ENCODE assay signal across 1 cellular context in genomic region chr20:61414455-61414991, GRCh38.
TF ChIP-seq lines count a peak whose summit lies in the region.

No MANE protein-coding gene starts in this region.

TF ChIP-seq in GM23338, 12 proteins besides CTCF, POLR2A, EP300 and RAD21 (continued from another document):
- no peak for TF ChIP-seq ZNF462 (CRISPR knock-in tag; IDR thresholded peaks at IDR 0.05)
- TF ChIP-seq ZNF114 (CRISPR knock-in tag; IDR thresholded peaks at IDR 0.05): no peak
- no peak for TF ChIP-seq ZNF331 (CRISPR knock-in tag; IDR thresholded peaks at IDR 0.05; ENCODE audit: low read depth)
- TF ChIP-seq STAT1 (IDR thresholded peaks at IDR 0.05; ENCODE audit: unreplicated experiment): no peak
- TF ChIP-seq JUNB (IDR thresholded peaks at IDR 0.05; ENCODE audit: unreplicated experiment): no peak
- no peak for TF ChIP-seq CREB1 (CRISPR knock-in tag; IDR thresholded peaks at IDR 0.05; ENCODE audit: low read depth)
- TF ChIP-seq POLR2AphosphoS5 (IDR thresholded peaks at IDR 0.05; ENCODE audit: low read depth): no peak
